11 cellular contexts compared by ENCODE assay signal in the genomic region with DNA sequence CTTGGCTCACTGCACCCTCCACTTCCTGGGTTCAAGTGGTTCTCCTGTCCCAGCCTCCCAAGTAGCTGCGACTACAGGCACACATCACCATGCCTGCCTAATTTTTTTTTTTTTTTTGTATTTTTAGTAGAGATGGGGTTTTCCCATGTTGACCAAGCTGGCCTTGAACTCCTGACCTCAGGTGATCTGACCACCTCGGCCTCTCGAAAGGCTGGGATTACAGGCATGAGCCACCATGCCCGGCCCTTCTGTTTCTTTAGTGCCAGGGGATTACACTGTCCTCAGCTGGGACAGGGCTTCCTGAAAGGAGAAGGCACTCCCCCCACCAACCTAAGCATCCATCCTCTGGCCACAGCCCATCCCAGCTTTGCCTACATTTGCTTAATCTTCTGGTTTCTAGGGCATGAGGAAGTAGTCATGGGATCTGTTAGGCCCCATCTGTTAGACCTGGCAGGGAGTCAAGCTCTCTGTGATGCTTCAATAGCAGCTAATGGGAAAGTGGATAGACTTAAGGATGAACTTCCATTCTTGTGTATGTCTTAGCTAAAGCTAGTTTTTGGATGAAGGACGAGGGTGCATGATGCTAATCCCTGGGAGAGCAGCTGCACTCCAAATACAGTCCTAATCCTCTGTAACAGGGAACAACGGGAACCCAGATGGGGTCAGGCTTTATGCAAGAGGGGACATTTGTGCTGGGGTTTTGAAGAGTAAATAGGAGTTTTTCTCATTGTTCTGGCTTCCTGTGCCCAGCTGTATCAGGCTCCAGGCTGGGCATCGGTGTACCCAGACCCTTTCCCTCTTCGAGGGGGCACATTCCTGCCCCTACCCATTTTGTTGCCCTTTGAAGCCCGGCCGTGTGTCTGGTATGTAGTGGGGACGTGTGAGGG. TPM values are rescaled to one million over a fixed set of nuclear protein-coding genes. Genes with fewer than 3 reads are reported as not detected.
DNase-seq lines count a peak whose midpoint lies in the region; TF ChIP-seq lines count a peak whose summit lies in the region.
"Had no signal": no experiment of that assay in that cellular context is flagged by ENCODE, and none has a peak within 500 bp of the region (broad histone marks: within the 10 kb centered on the region; RNA-seq: fewer than 3 reads in every experiment).

No MANE protein-coding gene starts in this region.

- peak overlapping the region; percentile 83 to 94 (median 90) for H3K27ac Mint-ChIP-seq in CD14-positive monocyte
- peak overlapping the region; percentile 78 for H3K27ac Mint-ChIP-seq in dendritic cell treated with granulocyte-macrophage colony-stimulating factor and Interleukin-4, amounts not matched to agents 40 ng/mL and 50 ng/mL, for 4 days

- peaks cover 35% of the 10 kb centered on the region for H3K4me1 ChIP-seq in OCI-LY1 (ENCODE audit: insufficient read depth, low read length, severe bottlenecking)
- H3K4me1 ChIP-seq: adrenal gland had no signal

- H3K9me3 ChIP-seq in OCI-LY1 (ENCODE audit: low read length): no peaks in the 10 kb centered on the region
- H3K9me3 ChIP-seq: adrenal gland, thoracic aorta had no signal

- H3K4me2 ChIP-seq in OCI-LY1 (ENCODE audit: low read length): peak overlapping the region; percentile 18; the same call in 1 of the 2 replicates

- intact Hi-C loops in CD14-positive monocyte (cut with micrococcal nuclease): loop anchor here in 1 of 2 donors (5.0 kb wide), 1 partner anchor 87 kb away; no protein-coding TSS in a partner anchor
- intact Hi-C loops in dendritic cell treated with granulocyte-macrophage colony-stimulating factor and Interleukin-4, amounts not matched to agents 40 ng/mL and 50 ng/mL, for 4 days (cut with micrococcal nuclease): loop anchor here (10.0 kb wide), 1 partner anchor 90 kb away; no protein-coding TSS in a partner anchor

- no peaks in the 10 kb centered on the region for H3K27me3 ChIP-seq in OCI-LY1 (ENCODE audit: insufficient read depth, low read length)
- H3K27me3 ChIP-seq: adrenal gland had no signal

- H3K9ac ChIP-seq in OCI-LY1 (ENCODE audit: low read length): no peak overlapping the region

- H3K9me3 Mint-ChIP-seq in CD14-positive monocyte: peaks cover 0 to 6% (median 2%) of the 10 kb centered on the region in 7 donors
- H3K9me3 Mint-ChIP-seq in dendritic cell treated with granulocyte-macrophage colony-stimulating factor and Interleukin-4, amounts not matched to agents 40 ng/mL and 50 ng/mL, for 4 days: peaks cover 9% of the 10 kb centered on the region

- H3K27me3 Mint-ChIP-seq in CD14-positive monocyte (ENCODE audit: low read depth in 3 of 3): peaks cover 1 to 3% (median 2%) of the 10 kb centered on the region in 3 donors
- no peaks in the 10 kb centered on the region for H3K27me3 Mint-ChIP-seq in dendritic cell treated with granulocyte-macrophage colony-stimulating factor and Interleukin-4, amounts not matched to agents 40 ng/mL and 50 ng/mL, for 4 days

- H3K36me3 Mint-ChIP-seq in CD14-positive monocyte: peaks cover 29 to 37% of the 10 kb centered on the region in 2 donors
- peaks cover 47% of the 10 kb centered on the region for H3K36me3 Mint-ChIP-seq in dendritic cell treated with granulocyte-macrophage colony-stimulating factor and Interleukin-4, amounts not matched to agents 40 ng/mL and 50 ng/mL, for 4 days (ENCODE audit: low read depth)

- no peaks in the 10 kb centered on the region for H3F3A ChIP-seq in OCI-LY1 (ENCODE audit: insufficient read depth, low read length)

- no peaks in the 10 kb centered on the region for H3K9me2 ChIP-seq in OCI-LY1 (ENCODE audit: low read depth, low read length)

- peak; percentile 57 for DNase-seq in CD14-positive monocyte (ENCODE audit: low spot score)
- DNase-seq in GF-D8 (lab: John Stamatoyannopoulos, UW): peak; percentile 76
- no peak for DNase-seq in midbrain (lab: John Stamatoyannopoulos, UW)
- no peak for DNase-seq in SW480 (ENCODE audit: low spot score)
- no peak for DNase-seq in stimulated activated CD4-positive, alpha-beta T cell treated with anti-CD3 and anti-CD28 coated beads, Interleukin-4, amount 100 ng/mL, for 1 hour
- no peak for DNase-seq in activated CD8-positive, alpha-beta memory T cell treated with anti-CD3 and anti-CD28 coated beads, Interleukin-2, amount 50 U/mL, for 48 hours
- DNase-seq: EL had no signal

- H3K4me3 ChIP-seq in OCI-LY1 (ENCODE audit: low read depth, low read length, poor library complexity, severe bottlenecking): peak overlapping the region; percentile 6
- H3K4me3 ChIP-seq: adrenal gland, thoracic aorta had no signal

- peak overlapping the region; percentile 47 to 59 for H3K4me3 Mint-ChIP-seq in CD14-positive monocyte
- H3K4me3 Mint-ChIP-seq in dendritic cell treated with granulocyte-macrophage colony-stimulating factor and Interleukin-4, amounts not matched to agents 40 ng/mL and 50 ng/mL, for 4 days: peak overlapping the region; percentile 56

- TF ChIP-seq CTCF in CD14-positive monocyte (IDR thresholded peaks at IDR 0.05) (no peak), OCI-LY1 (IDR thresholded peaks at IDR 0.05; ENCODE audit: low read length) (no peak)

- peak overlapping the region; percentile 22 for H3K27ac ChIP-seq in OCI-LY1 (ENCODE audit: low read depth, low read length, poor library complexity, severe bottlenecking)
- H3K27ac ChIP-seq: adrenal gland, thoracic aorta had no signal

- no peak overlapping the region for H2AFZ ChIP-seq in OCI-LY1 (ENCODE audit: low read length)

- H3K4me1 Mint-ChIP-seq in CD14-positive monocyte: peaks cover 56% of the 10 kb centered on the region
- H3K4me1 Mint-ChIP-seq in dendritic cell treated with granulocyte-macrophage colony-stimulating factor and Interleukin-4, amounts not matched to agents 40 ng/mL and 50 ng/mL, for 4 days (ENCODE audit: low read depth): peaks cover 64% of the 10 kb centered on the region

- peaks cover 58% of the 10 kb centered on the region for H3K79me2 ChIP-seq in OCI-LY1 (ENCODE audit: insufficient read depth, low read length)

- H4K20me1 ChIP-seq in OCI-LY1 (ENCODE audit: insufficient read depth, low read length): no peaks in the 10 kb centered on the region

- H3K36me3 ChIP-seq in OCI-LY1 (ENCODE audit: insufficient read depth, low read length): peaks cover 36% of the 10 kb centered on the region
- H3K36me3 ChIP-seq: adrenal gland, thoracic aorta had no signal

RNA-seq across cellular contexts. Expression of gene VAV1, which starts 2.6 kb away (rescaled TPM):
- 10 to 100 TPM; 21.3 to 30.2 TPM for polyA plus RNA-seq in CD14-positive monocyte

RNA-seq across cellular contexts. Expression of gene SH2D3A, which starts 7.8 kb away (rescaled TPM):
- not detected for polyA plus RNA-seq in CD14-positive monocyte

RNA-seq across cellular contexts. Expression of gene TRIP10, which starts 35.6 kb away (rescaled TPM):
- polyA plus RNA-seq in CD14-positive monocyte: 1 to 10 TPM; 1.5 to 1.9 TPM

RNA-seq across cellular contexts. Expression of gene GPR108, which starts 37.7 kb away (rescaled TPM):
- polyA plus RNA-seq in CD14-positive monocyte: 100 to 1,000 TPM; 129 to 147 TPM

RNA-seq across cellular contexts. Expression of gene C3, which starts 54.6 kb away (rescaled TPM):
- polyA plus RNA-seq in CD14-positive monocyte: 1 to 10 TPM; 2.4 to 3.2 TPM

Comparison
In these comparisons a context has a peak if more than half of its experiments do, and no peak if none do; other contexts are left out.
1. DNase-seq: peak in CD14-positive monocyte (single experiment) and GF-D8 (single experiment); none in midbrain (single experiment), SW480 (single experiment), stimulated activated CD4-positive, alpha-beta T cell treated with anti-CD3 and anti-CD28 coated beads, Interleukin-4, amount 100 ng/mL, for 1 hour (single experiment) and activated CD8-positive, alpha-beta memory T cell treated with anti-CD3 and anti-CD28 coated beads, Interleukin-2, amount 50 U/mL, for 48 hours (single experiment).